ENCODE assay signal across 21 cellular contexts in the genomic region with DNA sequence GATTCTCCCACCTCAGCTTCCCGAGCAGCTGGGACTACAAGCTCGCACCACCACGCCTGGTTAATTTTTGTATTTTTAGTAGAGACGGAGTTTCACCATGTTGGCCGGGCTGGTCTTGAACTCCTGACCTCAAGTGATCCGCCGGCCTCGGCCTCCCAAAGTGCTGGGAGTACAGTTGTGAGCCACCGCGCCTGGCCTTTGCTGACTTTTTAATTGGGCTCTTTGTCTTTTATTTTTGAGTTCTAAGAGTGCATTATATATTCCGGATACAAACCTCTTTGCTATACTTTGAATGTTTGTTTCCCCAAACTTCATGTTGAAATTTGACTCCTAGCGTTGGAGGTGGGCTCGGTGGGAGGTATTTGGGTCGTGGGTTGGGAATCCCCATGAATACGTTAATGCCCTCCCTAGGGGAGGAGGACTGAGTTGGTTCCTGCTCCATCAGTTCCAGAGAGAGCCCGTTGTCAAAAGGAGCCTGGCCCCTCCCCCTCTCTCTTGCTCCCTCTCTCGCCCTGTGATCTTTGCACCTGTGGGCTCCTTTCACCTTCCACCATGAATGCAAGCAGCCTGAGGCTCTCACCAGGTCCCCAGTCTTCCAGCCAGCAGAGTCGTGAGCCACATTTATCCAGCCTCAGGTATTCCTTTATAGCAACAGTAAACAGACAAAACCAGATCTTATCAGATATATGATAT.
DNase-seq lines count a peak whose midpoint lies in the region; TF ChIP-seq lines count a peak whose summit lies in the region.
"Had no signal": no experiment of that assay in that cellular context is flagged by ENCODE, and none has a peak within 500 bp of the region (broad histone marks: within the 10 kb centered on the region; RNA-seq: fewer than 3 reads in every experiment).

No MANE protein-coding gene starts in this region.

- H3F3A ChIP-seq in neural progenitor cell (ENCODE audit: low read depth) = peaks cover 3% of the 10 kb centered on the region

- no peaks in the 10 kb centered on the region for H4K20me1 ChIP-seq in neural progenitor cell (ENCODE audit: low read depth)
- H4K20me1 ChIP-seq: BLaER1 treated with 17β-estradiol and CSF1 and Interleukin-3, amounts not matched to agents 10 nM and 100 nM had no signal

- H3K27me3 ChIP-seq in H7 (ENCODE audit: control insufficient read depth, insufficient read depth, low read length) (no peaks in the 10 kb centered on the region), endodermal cell (ENCODE audit: control insufficient read depth, insufficient read depth, low read length, poor library complexity, severe bottlenecking) (no peaks in the 10 kb centered on the region), neural progenitor cell (no peaks in the 10 kb centered on the region), mesenchymal stem cell (ENCODE audit: control insufficient read depth in 1 of 2, insufficient read depth in 1 of 2, low read length in 2 of 2) (peaks cover 17 to 24% of the 10 kb centered on the region in 2 experiments), esophagus muscularis mucosa (peaks cover 0 to 23% (median 0%) of the 10 kb centered on the region in 4 donors)
- H3K27me3 ChIP-seq: BLaER1 treated with 17β-estradiol and CSF1 and Interleukin-3, amounts not matched to agents 10 nM and 100 nM; MG63 had no signal

- H3K4me1 Mint-ChIP-seq in endodermal cell = peaks cover 4% of the 10 kb centered on the region
- peaks cover 17% of the 10 kb centered on the region for H3K4me1 Mint-ChIP-seq in neural progenitor cell

- H3K36me3 ChIP-seq in H7 (replicated peaks; ENCODE audit: control insufficient read depth, insufficient read depth, low read length) = no peaks in the 10 kb centered on the region
- H3K36me3 ChIP-seq in endodermal cell (ENCODE audit: control insufficient read depth, insufficient read depth, low read length) = no peaks in the 10 kb centered on the region
- no peaks in the 10 kb centered on the region for H3K36me3 ChIP-seq in neural progenitor cell
- H3K36me3 ChIP-seq in mesenchymal stem cell (ENCODE audit: control insufficient read depth in 1 of 2, insufficient read depth in 2 of 2, low read depth in 1 of 2, low read length in 2 of 2) = no peaks in the 10 kb centered on the region
- H3K36me3 ChIP-seq in esophagus muscularis mucosa = no peaks in the 10 kb centered on the region
- H3K36me3 ChIP-seq: BLaER1 treated with 17β-estradiol and CSF1 and Interleukin-3, amounts not matched to agents 10 nM and 100 nM; MG63 had no signal

- H3K27me3 Mint-ChIP-seq in endodermal cell (ENCODE audit: insufficient read depth) (peaks cover 24% of the 10 kb centered on the region), neural progenitor cell (ENCODE audit: insufficient read depth, low read depth) (peaks cover 2% of the 10 kb centered on the region)

- no peak overlapping the region for H4K8ac ChIP-seq in mesenchymal stem cell (ENCODE audit: low read length)

- no peak overlapping the region for H3K4ac ChIP-seq in mesenchymal stem cell (ENCODE audit: low read depth in 1 of 2, low read length in 2 of 2)

- H3K4me1 ChIP-seq in endodermal cell (ENCODE audit: control insufficient read depth, insufficient read depth, low read length) (no peaks in the 10 kb centered on the region), neural progenitor cell (no peaks in the 10 kb centered on the region), mesenchymal stem cell (ENCODE audit: control insufficient read depth, insufficient read depth, low read depth, low read length) (peaks cover 1% of the 10 kb centered on the region), esophagus muscularis mucosa (peaks cover 0 to 2% (median 0%) of the 10 kb centered on the region in 4 donors)

- DNase-seq in SIG-M5 treated with dmso at 0.1 percent for 504 hours (lab: John Stamatoyannopoulos, UW; ENCODE audit: unreplicated experiment) (peak; percentile 22), SIG-M5 (lab: John Stamatoyannopoulos, UW) (no peak), H7 (peak; percentile 85), endodermal cell (peak; percentile 76), neural progenitor cell (ENCODE audit: low spot score) (peak; percentile 32), mesenchymal stem cell (no peak), esophagus muscularis mucosa (ENCODE audit: extremely low spot score) (no peak)
- DNase-seq in stimulated activated CD4-positive, alpha-beta T cell treated with anti-CD3 and anti-CD28 coated beads, Interleukin-4, amount 100 ng/mL, for 24 hours = no peak
- DNase-seq: ACHN; CD8-positive, alpha-beta T cell; DND-41; Kasumi-1; MG63; NCI-H1417; NCI-H1694 treated with DMSO at 0.1 percent for 48 hours; NCI-H2081 treated with DMSO at 0.1 percent for 48 hours; NCI-H69; SHP77 treated with DMSO at 0.1 percent for 48 hours had no signal

- H3K4me2 ChIP-seq in neural progenitor cell (peak overlapping the region; percentile 13), mesenchymal stem cell (ENCODE audit: low read length, poor library complexity, severe bottlenecking) (no peak overlapping the region)

- H2BK120ac ChIP-seq in mesenchymal stem cell (ENCODE audit: low read depth, low read length) = no peak overlapping the region

- no peaks in the 10 kb centered on the region for H3K9me3 ChIP-seq in endodermal cell (ENCODE audit: control insufficient read depth, low read length)
- H3K9me3 ChIP-seq in neural progenitor cell (ENCODE audit: low read depth) = no peaks in the 10 kb centered on the region
- H3K9me3 ChIP-seq in mesenchymal stem cell (ENCODE audit: control insufficient read depth, low read length) = no peaks in the 10 kb centered on the region
- H3K9me3 ChIP-seq in esophagus muscularis mucosa = no peaks in the 10 kb centered on the region
- H3K9me3 ChIP-seq: MG63 had no signal

- no peak overlapping the region for H3K4me3 Mint-ChIP-seq in endodermal cell
- H3K4me3 Mint-ChIP-seq in neural progenitor cell = no peak overlapping the region
- H3K4me3 Mint-ChIP-seq: CD8-positive, alpha-beta T cell had no signal

- H3K9me3 Mint-ChIP-seq in endodermal cell (no peaks in the 10 kb centered on the region), neural progenitor cell (no peaks in the 10 kb centered on the region)
- H3K9me3 Mint-ChIP-seq: CD8-positive, alpha-beta T cell had no signal

- no peak overlapping the region for H2AK5ac ChIP-seq in mesenchymal stem cell (ENCODE audit: low read length, severe bottlenecking)

- TF ChIP-seq CTCF in endodermal cell (conservative IDR thresholded peaks at IDR 0.05) (no peak), neural progenitor cell (IDR thresholded peaks at IDR 0.05) (no peak), esophagus muscularis mucosa (IDR thresholded peaks at IDR 0.05) (no peak)

- H3K79me2 ChIP-seq in neural progenitor cell (ENCODE audit: low read depth) = no peaks in the 10 kb centered on the region

- no peak overlapping the region for H2BK12ac ChIP-seq in mesenchymal stem cell (ENCODE audit: low read length in 2 of 2)

- no peak overlapping the region for H3K9ac ChIP-seq in endodermal cell (ENCODE audit: extremely low read depth, low read length, poor library complexity, severe bottlenecking)
- no peak overlapping the region for H3K9ac ChIP-seq in neural progenitor cell
- H3K9ac ChIP-seq in mesenchymal stem cell (ENCODE audit: low read length) = no peak overlapping the region
- H3K9ac ChIP-seq: BLaER1 treated with 17β-estradiol and CSF1 and Interleukin-3, amounts not matched to agents 10 nM and 100 nM had no signal

- no peak overlapping the region for H2BK5ac ChIP-seq in mesenchymal stem cell (ENCODE audit: low read depth, low read length, poor library complexity, severe bottlenecking)

- no peak overlapping the region for H4K91ac ChIP-seq in mesenchymal stem cell (ENCODE audit: low read length)

- H2AFZ ChIP-seq in neural progenitor cell (replicated peaks) (peak overlapping the region; percentile 50), mesenchymal stem cell (ENCODE audit: low read depth, low read length) (no peak overlapping the region)

- TF ChIP-seq POLR2A in esophagus muscularis mucosa (IDR thresholded peaks at IDR 0.05; ENCODE audit: low read depth) = no peak

- intact Hi-C loops in esophagus muscularis mucosa (cut with DNase I) = no loop called here

- H3K27ac Mint-ChIP-seq in endodermal cell = no peak overlapping the region
- H3K27ac Mint-ChIP-seq in neural progenitor cell = no peak overlapping the region
- H3K27ac Mint-ChIP-seq: CD8-positive, alpha-beta T cell had no signal

- H3K14ac ChIP-seq in mesenchymal stem cell (ENCODE audit: low read length in 2 of 2) = no peak overlapping the region

- no peak overlapping the region for H2BK15ac ChIP-seq in mesenchymal stem cell (ENCODE audit: low read depth, poor library complexity, severe bottlenecking)

- 63 to 65% methylated on average over 8 to 18 of the region's 18 CpGs for WGBS in endodermal cell (ENCODE audit: insufficient coverage in 1 of 2, insufficient read length in 1 of 2), 2 experiments
- WGBS in mesenchymal stem cell = 62% methylated on average over 16 of the region's 18 CpGs
- 65% methylated on average over 18 of the region's 18 CpGs for WGBS in esophagus muscularis mucosa

- H3K36me3 Mint-ChIP-seq in endodermal cell (ENCODE audit: low read depth) (no peaks in the 10 kb centered on the region), neural progenitor cell (no peaks in the 10 kb centered on the region)
- H3K36me3 Mint-ChIP-seq: CD8-positive, alpha-beta T cell had no signal

- no peak for TF ChIP-seq EP300 in esophagus muscularis mucosa (IDR thresholded peaks at IDR 0.05)

- H3K79me1 ChIP-seq in mesenchymal stem cell (replicated peaks; ENCODE audit: low read length, poor library complexity, severe bottlenecking) = no peaks in the 10 kb centered on the region

- no peak overlapping the region for H3K23ac ChIP-seq in mesenchymal stem cell (ENCODE audit: low read length in 2 of 2)

- no peak overlapping the region for H3K4me3 ChIP-seq in H7 (ENCODE audit: insufficient read depth, low read depth, low read length)
- no peak overlapping the region for H3K4me3 ChIP-seq in endodermal cell (ENCODE audit: low read length)
- H3K4me3 ChIP-seq in neural progenitor cell = no peak overlapping the region
- H3K4me3 ChIP-seq in mesenchymal stem cell (ENCODE audit: insufficient read depth in 1 of 2, low read depth in 1 of 2, low read length in 2 of 2) = no peak overlapping the region
- H3K4me3 ChIP-seq in esophagus muscularis mucosa = no peak overlapping the region
- H3K4me3 ChIP-seq: BLaER1 treated with 17β-estradiol and CSF1 and Interleukin-3, amounts not matched to agents 10 nM and 100 nM; MG63 had no signal

- H3K27ac ChIP-seq in endodermal cell (ENCODE audit: low read depth, low read length) = no peak overlapping the region
- no peak overlapping the region for H3K27ac ChIP-seq in neural progenitor cell
- H3K27ac ChIP-seq in mesenchymal stem cell (ENCODE audit: low read length, poor library complexity, severe bottlenecking) = no peak overlapping the region
- no peak overlapping the region for H3K27ac ChIP-seq in esophagus muscularis mucosa (replicated peaks in 1 of 4)
- H3K27ac ChIP-seq: 22Rv1; BLaER1 treated with 17β-estradiol and CSF1 and Interleukin-3, amounts not matched to agents 10 nM and 100 nM; RWPE1 had no signal

- no peak overlapping the region for H3K18ac ChIP-seq in mesenchymal stem cell (ENCODE audit: low read depth in 1 of 2, low read length in 2 of 2)

Comparison
In these comparisons a context has a peak if more than half of its experiments do, and no peak if none do; other contexts are left out.
1. DNase-seq: peak in SIG-M5 treated with dmso at 0.1 percent for 504 hours (single experiment), H7 (single experiment), endodermal cell (single experiment) and neural progenitor cell (single experiment); none in SIG-M5 (single experiment), mesenchymal stem cell (single experiment), stimulated activated CD4-positive, alpha-beta T cell treated with anti-CD3 and anti-CD28 coated beads, Interleukin-4, amount 100 ng/mL, for 24 hours (single experiment) and esophagus muscularis mucosa (single experiment).